ENCODE assay signal across 18 cellular contexts in the genomic region with DNA sequence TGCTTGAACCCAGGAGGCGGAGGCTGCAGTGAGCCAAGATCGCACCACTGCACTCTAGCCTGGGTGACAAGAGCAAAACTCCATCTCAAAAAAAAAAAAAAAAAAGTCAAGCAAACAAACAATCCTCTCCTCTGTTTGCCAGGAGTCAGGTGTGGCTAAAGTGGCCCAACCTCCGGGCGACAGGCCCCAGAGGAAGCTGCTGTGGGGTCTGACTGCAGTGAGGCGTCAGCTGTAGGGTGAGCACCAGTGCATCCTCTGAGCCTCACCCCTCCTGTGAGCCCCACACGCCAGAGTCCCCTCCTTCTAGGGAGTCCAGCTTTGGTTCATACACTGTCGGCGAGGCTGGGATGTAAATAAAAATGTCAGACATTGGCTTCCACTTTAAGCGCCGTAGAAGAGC.
DNase-seq lines count a peak whose midpoint lies in the region; ATAC-seq, FAIRE-seq and TF ChIP-seq lines count a peak whose summit lies in the region.
"Had no signal": no experiment of that assay in that cellular context is flagged by ENCODE, and none has a peak within 500 bp of the region (broad histone marks: within the 10 kb centered on the region; RNA-seq: fewer than 3 reads in every experiment).

No MANE protein-coding gene starts in this region.

- intact Hi-C loops in CD14-positive monocyte (cut with micrococcal nuclease) (no loop called here), sigmoid colon (cut with DNase I) (no loop called here), ovary (cut with DNase I) (no loop called here)

- ATAC-seq in GM18519 (IDR thresholded peaks at IDR 0.05; ENCODE audit: low FRiP score, unreplicated experiment): no peak

- H3K27me3 ChIP-seq in SJCRH30 (no peaks in the 10 kb centered on the region), sigmoid colon (no peaks in the 10 kb centered on the region), ovary (no peaks in the 10 kb centered on the region)

- TF ChIP-seq POLR2A in sigmoid colon (IDR thresholded peaks at IDR 0.05) (no peak), ovary (IDR thresholded peaks at IDR 0.05) (no peak)

- DNase-seq in CD14-positive monocyte (ENCODE audit: low spot score) (peak; percentile 22), SJCRH30 (no peak), islet precursor cell (peak; percentile 41), sigmoid colon (peak; percentile 39), HuH-7 (ENCODE audit: low spot score) (no peak), GM19239 (ENCODE audit: insufficient read length, low spot score) (no peak), ovary (no peak)
- DNase-seq: H9; NCI-H146; NCI-H2081 treated with DMSO at 0.1 percent for 48 hours; NCI-H345; NK-92 treated with Interleukin-12 subunit alpha and Interleukin-12 subunit beta, amount 100 ng/mL, for 24 hours; OCI-M1 had no signal

- H3K27ac Mint-ChIP-seq in CD14-positive monocyte: no peak overlapping the region
- H3K27ac Mint-ChIP-seq: B cell; CD8-positive, alpha-beta memory T cell; H9; IgD-negative memory B cell had no signal

- H3K4me3 Mint-ChIP-seq in CD14-positive monocyte: no peak overlapping the region
- H3K4me3 Mint-ChIP-seq: B cell; CD8-positive, alpha-beta memory T cell; H9 had no signal

- no peak for FAIRE-seq in GM19239 (lab: Jason Lieb, UNC)

- no peak for TF ChIP-seq EP300 in sigmoid colon (IDR thresholded peaks at IDR 0.05)
- no peak for TF ChIP-seq EP300 in ovary (IDR thresholded peaks at IDR 0.05)

- peaks cover 0 to 2% (median 2%) of the 10 kb centered on the region in 3 donors for H3K27me3 Mint-ChIP-seq in CD14-positive monocyte (ENCODE audit: low read depth in 3 of 3)
- H3K27me3 Mint-ChIP-seq: B cell, IgD-negative memory B cell had no signal

- H3K4me3 ChIP-seq in SJCRH30: no peak overlapping the region
- no peak overlapping the region for H3K4me3 ChIP-seq in sigmoid colon
- H3K4me3 ChIP-seq in ovary: no peak overlapping the region
- H3K4me3 ChIP-seq: SK-N-MC had no signal

- H3K4me1 ChIP-seq in SJCRH30 (peaks cover 20% of the 10 kb centered on the region), sigmoid colon (peaks cover 0 to 7% (median 0%) of the 10 kb centered on the region in 4 donors), ovary (ENCODE audit: insufficient read depth) (no peaks in the 10 kb centered on the region)

- WGBS in sigmoid colon, 2 donors: 79% methylated on average over 10 of the region's 10 CpGs
- 89 to 97% (median 91%) methylated on average over 10 of the region's 10 CpGs for WGBS in ovary, 3 donors

- H3K36me3 ChIP-seq in SJCRH30: no peaks in the 10 kb centered on the region
- H3K36me3 ChIP-seq in sigmoid colon: no peaks in the 10 kb centered on the region
- no peaks in the 10 kb centered on the region for H3K36me3 ChIP-seq in ovary

- H3K4me1 Mint-ChIP-seq in CD14-positive monocyte: no peaks in the 10 kb centered on the region
- H3K4me1 Mint-ChIP-seq: B cell; CD8-positive, alpha-beta memory T cell; IgD-negative memory B cell had no signal

- peaks cover 0 to 3% (median 0%) of the 10 kb centered on the region in 7 donors for H3K9me3 Mint-ChIP-seq in CD14-positive monocyte
- H3K9me3 Mint-ChIP-seq: CD8-positive, alpha-beta memory T cell; IgD-negative memory B cell had no signal

- TF ChIP-seq CTCF in CD14-positive monocyte (IDR thresholded peaks at IDR 0.05) (no peak), sigmoid colon (IDR thresholded peaks at IDR 0.05) (no peak), ovary (IDR thresholded peaks at IDR 0.05) (no peak)

- no peaks in the 10 kb centered on the region for H3K36me3 Mint-ChIP-seq in CD14-positive monocyte
- H3K36me3 Mint-ChIP-seq: CD8-positive, alpha-beta memory T cell; IgD-negative memory B cell had no signal

- H3K27ac ChIP-seq in SJCRH30 (peak overlapping the region; percentile 94; the same call in 1 of the 2 replicates), sigmoid colon (no peak overlapping the region), ovary (no peak overlapping the region)

- H3K9me3 ChIP-seq in SJCRH30 (replicated peaks) (no peaks in the 10 kb centered on the region), sigmoid colon (no peaks in the 10 kb centered on the region), ovary (no peaks in the 10 kb centered on the region)

Comparison
In these comparisons a context has a peak if more than half of its experiments do, and no peak if none do; other contexts are left out.
1. DNase-seq: peak in CD14-positive monocyte (single experiment), islet precursor cell (single experiment) and sigmoid colon (single experiment); none in SJCRH30 (0 of 2), HuH-7 (single experiment), GM19239 (single experiment) and ovary (0 of 5).